ENCODE assay signal across 8 cellular contexts in the genomic region with DNA sequence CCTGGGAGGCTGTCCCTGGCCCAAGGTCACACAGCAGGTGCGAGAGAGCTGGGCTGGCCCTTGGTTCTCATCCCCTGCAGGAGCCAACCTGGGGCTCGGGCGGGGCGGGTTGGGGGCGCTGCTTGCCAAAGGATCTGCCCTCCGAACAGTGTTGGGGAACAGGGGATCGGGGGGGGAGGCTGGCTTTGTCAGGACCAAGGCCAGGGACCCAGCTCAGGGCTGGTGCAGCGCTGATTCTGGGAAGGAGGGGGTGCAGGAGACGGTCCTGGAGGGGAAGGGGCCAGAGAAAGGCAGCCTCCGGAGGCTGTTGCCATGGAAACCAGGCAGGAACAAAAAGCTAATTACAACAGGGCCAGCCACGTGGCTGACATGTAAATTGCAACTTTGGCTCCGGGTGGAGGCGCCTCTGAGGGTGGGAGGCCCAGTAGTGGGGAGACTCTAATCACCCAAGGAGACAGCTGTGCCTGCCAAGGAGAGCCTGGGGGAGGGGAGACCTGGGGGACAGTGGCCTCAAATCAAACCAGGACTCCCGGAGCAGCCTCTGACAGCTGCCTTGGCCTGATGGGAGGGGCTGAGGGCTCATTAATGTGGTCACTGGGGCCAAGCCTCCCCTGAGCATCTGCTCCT. TPM values are rescaled to one million over a fixed set of nuclear protein-coding genes. Genes with fewer than 3 reads are reported as not detected.
A peak's percentile ranks its signal among the peaks of the same experiment; 100 is the strongest.
DNase-seq lines count a peak whose midpoint lies in the region; ATAC-seq, FAIRE-seq and TF ChIP-seq lines count a peak whose summit lies in the region.

No MANE protein-coding gene starts in this region.

- peak in 1 of 2 experiments; percentile 58 for DNase-seq in A549 (ENCODE audit: low read depth in 1 of 2, low spot score in 1 of 2)
- peak; percentile 63 for DNase-seq in ELR (ENCODE audit: low read depth)
- peak; percentile 82 for DNase-seq in NCI-H82 (lab: John Stamatoyannopoulos, UW)
- DNase-seq in astrocyte of the spinal cord (ENCODE audit: low read depth, low spot score) = peak; percentile 42
- DNase-seq in hepatic stellate cell (ENCODE audit: low spot score) = no peak

- TF ChIP-seq POLR2A in A549 (IDR thresholded peaks at IDR 0.05; ENCODE audit: low read length) = no peak

- TF ChIP-seq RAD21 in A549 (conservative IDR thresholded peaks at IDR 0.05 in 1 of 2, IDR thresholded peaks at IDR 0.05 in 1 of 2) (no peak), liver (IDR thresholded peaks at IDR 0.05) (no peak)

- CTCF ChIA-PET in A549 (lab: Yijun Ruan, JAX) = interaction anchor here (0.6 to 11.8 kb wide), 8 partner anchors 9 to 226 kb away, joined by 3 to 109 read pairs (median 4); a partner anchor contains a TSS

- H3K4me3 ChIP-seq in A549 = peak overlapping the region; percentile 83
- peak overlapping the region; percentile 94 for H3K4me3 ChIP-seq in astrocyte of the spinal cord (ENCODE audit: low read depth, low read length)
- H3K4me3 ChIP-seq in liver (ENCODE audit: low read depth in 1 of 3, low read length in 3 of 3) = no peak overlapping the region

- 24% methylated on average over 6 of the region's 14 CpGs for WGBS in A549 (ENCODE audit: missing lambda C conversion rate)
- 6% methylated on average over 14 of the region's 14 CpGs for WGBS in liver

- no peak for FAIRE-seq in A549 (lab: Jason Lieb, UNC)

- peaks cover 0 to 3% (median 1%) of the 10 kb centered on the region in 4 donors for H3K27me3 ChIP-seq in liver (ENCODE audit: control insufficient read depth in 4 of 4, insufficient read depth in 4 of 4, low read length in 3 of 4)

- ATAC-seq in A549 = no peak
- no peak for ATAC-seq in HG03095 (IDR thresholded peaks at IDR 0.05; ENCODE audit: unreplicated experiment)
- no peak for ATAC-seq in GM18870 (IDR thresholded peaks at IDR 0.05; ENCODE audit: unreplicated experiment)

- in situ Hi-C loops in astrocyte of the spinal cord (cut with HindIII; ENCODE audit: low sequenced_read_pairs) = no loop called here

- POLR2A ChIA-PET in A549 (lab: Yijun Ruan, JAX) = interaction anchor here (0.5 to 3.1 kb wide), 4 partner anchors 36 to 97 kb away, joined by 3 to 17 read pairs (median 8); a partner anchor contains a TSS

- TF ChIP-seq EP300 in A549 (IDR thresholded peaks at IDR 0.05) = no peak

- H3K27ac ChIP-seq in A549 = peak overlapping the region; percentile 98 to 99; a peak in 4 of 6 replicates
- H3K27ac ChIP-seq in liver (ENCODE audit: low read depth in 1 of 2, low read length in 2 of 2) = no peak overlapping the region

- no peak for TF ChIP-seq CTCF in A549 (IDR thresholded peaks at IDR 0.05)
- TF ChIP-seq CTCF in astrocyte of the spinal cord (IDR thresholded peaks at IDR 0.05; ENCODE audit: low read depth, low read length) = no peak
- no peak for TF ChIP-seq CTCF in liver (IDR thresholded peaks at IDR 0.05; ENCODE audit: low read depth, low read length, missing input control)

- H3K4me1 ChIP-seq in A549 (peaks cover 40% of the 10 kb centered on the region), liver (ENCODE audit: control insufficient read depth in 4 of 4, insufficient read depth in 4 of 4, low read length in 3 of 4) (peaks cover 0 to 19% (median 14%) of the 10 kb centered on the region in 4 donors)

- H3K4me2 ChIP-seq in A549 = peak overlapping the region; percentile 96

- no peaks in the 10 kb centered on the region for H3K36me3 ChIP-seq in liver (ENCODE audit: control insufficient read depth in 4 of 4, insufficient read depth in 3 of 4, low read depth in 1 of 4, low read length in 3 of 4)

- H3K9me3 ChIP-seq in A549 (no peaks in the 10 kb centered on the region), liver (ENCODE audit: control insufficient read depth in 4 of 4, low read length in 3 of 4) (no peaks in the 10 kb centered on the region)

- H3K9ac ChIP-seq in liver (ENCODE audit: low read depth in 1 of 2, low read length in 2 of 2) = no peak overlapping the region

TF ChIP-seq in A549, 52 proteins besides CTCF, POLR2A, EP300 and RAD21 (continues in another document):
- TF ChIP-seq, protein P1, sequence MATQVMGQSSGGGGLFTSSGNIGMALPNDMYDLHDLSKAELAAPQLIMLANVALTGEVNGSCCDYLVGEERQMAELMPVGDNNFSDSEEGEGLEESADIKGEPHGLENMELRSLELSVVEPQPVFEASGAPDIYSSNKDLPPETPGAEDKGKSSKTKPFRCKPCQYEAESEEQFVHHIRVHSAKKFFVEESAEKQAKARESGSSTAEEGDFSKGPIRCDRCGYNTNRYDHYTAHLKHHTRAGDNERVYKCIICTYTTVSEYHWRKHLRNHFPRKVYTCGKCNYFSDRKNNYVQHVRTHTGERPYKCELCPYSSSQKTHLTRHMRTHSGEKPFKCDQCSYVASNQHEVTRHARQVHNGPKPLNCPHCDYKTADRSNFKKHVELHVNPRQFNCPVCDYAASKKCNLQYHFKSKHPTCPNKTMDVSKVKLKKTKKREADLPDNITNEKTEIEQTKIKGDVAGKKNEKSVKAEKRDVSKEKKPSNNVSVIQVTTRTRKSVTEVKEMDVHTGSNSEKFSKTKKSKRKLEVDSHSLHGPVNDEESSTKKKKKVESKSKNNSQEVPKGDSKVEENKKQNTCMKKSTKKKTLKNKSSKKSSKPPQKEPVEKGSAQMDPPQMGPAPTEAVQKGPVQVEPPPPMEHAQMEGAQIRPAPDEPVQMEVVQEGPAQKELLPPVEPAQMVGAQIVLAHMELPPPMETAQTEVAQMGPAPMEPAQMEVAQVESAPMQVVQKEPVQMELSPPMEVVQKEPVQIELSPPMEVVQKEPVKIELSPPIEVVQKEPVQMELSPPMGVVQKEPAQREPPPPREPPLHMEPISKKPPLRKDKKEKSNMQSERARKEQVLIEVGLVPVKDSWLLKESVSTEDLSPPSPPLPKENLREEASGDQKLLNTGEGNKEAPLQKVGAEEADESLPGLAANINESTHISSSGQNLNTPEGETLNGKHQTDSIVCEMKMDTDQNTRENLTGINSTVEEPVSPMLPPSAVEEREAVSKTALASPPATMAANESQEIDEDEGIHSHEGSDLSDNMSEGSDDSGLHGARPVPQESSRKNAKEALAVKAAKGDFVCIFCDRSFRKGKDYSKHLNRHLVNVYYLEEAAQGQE (IDR thresholded peaks at IDR 0.05) = peak; percentile 78
- no peak for TF ChIP-seq CEBPB (IDR thresholded peaks at IDR 0.05)
- no peak for TF ChIP-seq POLR2AphosphoS2 (conservative IDR thresholded peaks at IDR 0.05; ENCODE audit: low read length)

TF ChIP-seq in liver, 16 proteins besides CTCF, POLR2A, EP300 and RAD21 (continues in another document):
- TF ChIP-seq RXRA (IDR thresholded peaks at IDR 0.05) (no peak), FOXA2 (IDR thresholded peaks at IDR 0.05) (no peak)
- TF ChIP-seq, protein P1 (IDR thresholded peaks at IDR 0.05) = peak; percentile 86

RNA-seq across cellular contexts. Expression of a gene that starts 1.3 kb away (rescaled TPM):
- polyA plus RNA-seq in A549 (2011; rRNA removed) = 48.8 and 48.9 TPM in 2 replicates
- 289 and 332 TPM in 2 replicates for polyA plus RNA-seq in A549 (2012; cell fraction: cytosol; rRNA removed)
- 483 and 655 TPM in 2 replicates for polyA plus RNA-seq in A549 (2012; cell fraction: nucleus; rRNA removed)
- polyA plus RNA-seq in A549 (2017; fragmentation: RNase III; extraction: RNeasy Plus Mini Kit Qiagen cat#74134 plus additional on column Dnase treatment) = 152 to 180 TPM (median 163 TPM) in 3 replicates
- 73.7 and 103 TPM in 2 replicates for polyA minus RNA-seq in A549 (2011; rRNA and poly(A)+ RNA removed)
- total RNA-seq in liver = under 1 TPM; 0.25 to 0.89 TPM
- under 1 TPM in 1 of 2 donors, not detected in 1; 0.17 TPM for polyA plus RNA-seq in liver

RNA-seq across cellular contexts. Expression of a gene that starts 5.7 kb away (rescaled TPM):
- 7.4 and 8.0 TPM in 2 replicates for polyA plus RNA-seq in A549 (2011; rRNA removed)
- 8.8 and 9.5 TPM in 2 replicates for polyA plus RNA-seq in A549 (2012; cell fraction: cytosol; rRNA removed)
- polyA plus RNA-seq in A549 (2012; cell fraction: nucleus; rRNA removed) = 44.8 and 58.2 TPM in 2 replicates
- polyA plus RNA-seq in A549 (2017; fragmentation: RNase III; extraction: RNeasy Plus Mini Kit Qiagen cat#74134 plus additional on column Dnase treatment) = 6.1 to 9.2 TPM (median 8.0 TPM) in 3 replicates
- polyA minus RNA-seq in A549 (2011; rRNA and poly(A)+ RNA removed) = 8.0 and 10.7 TPM in 2 replicates
- 1 to 10 TPM in 1 of 2 donors, under 1 TPM in 1; 0.19 to 3.3 TPM for total RNA-seq in liver
- polyA plus RNA-seq in liver = under 1 TPM; 0.24 to 0.37 TPM

RNA-seq across cellular contexts. Expression of a gene that starts 24.1 kb away (rescaled TPM):
- 63.6 and 69.4 TPM in 2 replicates for polyA plus RNA-seq in A549 (2011; rRNA removed)
- polyA plus RNA-seq in A549 (2012; cell fraction: cytosol; rRNA removed) = 154 and 175 TPM in 2 replicates
- polyA plus RNA-seq in A549 (2012; cell fraction: nucleus; rRNA removed) = 262 and 280 TPM in 2 replicates
- 83.0 to 88.7 TPM (median 86.5 TPM) in 3 replicates for polyA plus RNA-seq in A549 (2017; fragmentation: RNase III; extraction: RNeasy Plus Mini Kit Qiagen cat#74134 plus additional on column Dnase treatment)
- polyA minus RNA-seq in A549 (2011; rRNA and poly(A)+ RNA removed) = 38.2 and 39.0 TPM in 2 replicates
- 10 to 100 TPM; 20.0 to 47.4 TPM for total RNA-seq in liver
- polyA plus RNA-seq in liver = 10 to 100 TPM; 23.9 to 32.9 TPM

RNA-seq across cellular contexts. Expression of a gene that starts 51.0 kb away (rescaled TPM):
- polyA plus RNA-seq in A549 (2011; rRNA removed) = 80.4 and 125 TPM in 2 replicates
- 137 and 156 TPM in 2 replicates for polyA plus RNA-seq in A549 (2012; cell fraction: cytosol; rRNA removed)
- 508 and 516 TPM in 2 replicates for polyA plus RNA-seq in A549 (2012; cell fraction: nucleus; rRNA removed)
- polyA plus RNA-seq in A549 (2017; fragmentation: RNase III; extraction: RNeasy Plus Mini Kit Qiagen cat#74134 plus additional on column Dnase treatment) = 116 to 125 TPM (median 122 TPM) in 3 replicates
- 77.0 and 79.2 TPM in 2 replicates for polyA minus RNA-seq in A549 (2011; rRNA and poly(A)+ RNA removed)
- total RNA-seq in liver = 10 to 100 TPM; 59.6 to 98.8 TPM
- polyA plus RNA-seq in liver = 10 to 100 TPM; 60.8 to 92.7 TPM

Comparison
In these comparisons a context has a peak if more than half of its experiments do, and no peak if none do; other contexts are left out.
1. H3K27ac ChIP-seq: peak in A549 (2 of 2); none in liver (0 of 2).
2. H3K4me3 ChIP-seq: peak in A549 (single experiment) and astrocyte of the spinal cord (single experiment); none in liver (0 of 3).
3. RNA of a gene that starts 1.3 kb away (polyA plus RNA-seq): 48.8 to 655 TPM in A549; 0.17 TPM in liver; every median in the first group is over 10 times any median in the second.
4. RNA of a gene that starts 5.7 kb away (polyA plus RNA-seq): 6.1 to 58.2 TPM in A549; 0.24 to 0.37 TPM in liver; every median in the first group is over 4 times any median in the second.